In genomic region chr4:168945291-168945690, GRCh38 we compare ENCODE assay signal across 33 cellular contexts.
"Had no signal": no experiment of that assay in that cellular context is flagged by ENCODE, and none has a peak within 500 bp of the region (broad histone marks: within the 10 kb centered on the region; RNA-seq: fewer than 3 reads in every experiment).

No MANE protein-coding gene starts in this region.

- H3K27me3 ChIP-seq: brain microvascular endothelial cell, esophagus squamous epithelium, heart left ventricle had no signal

- H3K27me3 Mint-ChIP-seq: activated B cell treated with CpG ODN at 0.5 μM for 24 hours; activated CD8-positive, alpha-beta T cell treated with anti-CD3 and anti-CD28 coated beads for 36 hours; activated naive CD8-positive, alpha-beta T cell; activated T-helper 17 cell treated with anti-CD3 and anti-CD28 coated beads, Interleukin-2, amount 50 U/mL, for 72 hours; central memory CD8-positive, alpha-beta T cell; T-helper 17 cell had no signal

- FAIRE-seq: astrocyte, bronchial epithelial cell, colon, endometrium, endothelial cell of umbilical vein, frontal cortex had no signal

- H3K4me1 ChIP-seq: esophagus squamous epithelium, heart left ventricle had no signal

- H3K9me3 ChIP-seq: esophagus squamous epithelium had no signal

- H3K4me1 Mint-ChIP-seq: activated B cell treated with CpG ODN at 0.5 μM for 24 hours; activated T-helper 17 cell treated with anti-CD3 and anti-CD28 coated beads, Interleukin-2, amount 50 U/mL, for 72 hours; central memory CD8-positive, alpha-beta T cell had no signal

- ATAC-seq: activated CD4-positive, CD25-positive, alpha-beta regulatory T cell treated with anti-CD3 and anti-CD28 coated beads, Interleukin-2, amount 50 U/mL, for 24 hours; activated CD8-positive, alpha-beta T cell treated with anti-CD3 and anti-CD28 coated beads for 36 hours; activated T-cell treated with anti-CD3 and anti-CD28 coated beads, Interleukin-2, amount 50 U/mL, for 4 hours; activated T-helper 17 cell treated with anti-CD3 and anti-CD28 coated beads, Interleukin-2, amount 50 U/mL, for 72 hours; heart left ventricle; T-helper 17 cell had no signal

- H3K36me3 ChIP-seq: brain microvascular endothelial cell, esophagus squamous epithelium, heart left ventricle, WERI-Rb-1 had no signal

- H3K27ac Mint-ChIP-seq: activated B cell treated with CpG ODN at 0.5 μM for 24 hours; activated CD8-positive, alpha-beta T cell treated with anti-CD3 and anti-CD28 coated beads for 36 hours; activated naive CD8-positive, alpha-beta T cell; activated T-helper 17 cell treated with anti-CD3 and anti-CD28 coated beads, Interleukin-2, amount 50 U/mL, for 72 hours; T-helper 17 cell; T-helper 2 cell treated with Interferon-gamma antibody and Interleukin-4, amounts not matched to agents 5 μg/mL and 100 μg/mL, for 36 hours had no signal

- H3K4me3 ChIP-seq: esophagus squamous epithelium, heart left ventricle had no signal

- H3K9me3 Mint-ChIP-seq: central memory CD8-positive, alpha-beta T cell had no signal

- H3K27ac ChIP-seq: brain microvascular endothelial cell, epithelial cell of prostate, esophagus squamous epithelium, heart left ventricle, WERI-Rb-1 had no signal

- H3K4me3 Mint-ChIP-seq: activated B cell treated with CpG ODN at 0.5 μM for 24 hours; activated CD8-positive, alpha-beta T cell treated with anti-CD3 and anti-CD28 coated beads for 36 hours; activated naive CD8-positive, alpha-beta T cell; activated T-cell treated with anti-CD3 and anti-CD28 coated beads, Interleukin-2, amount 50 U/mL, for 4 hours; activated T-helper 17 cell treated with anti-CD3 and anti-CD28 coated beads, Interleukin-2, amount 50 U/mL, for 72 hours; central memory CD8-positive, alpha-beta T cell; T-helper 17 cell; T-helper 2 cell treated with Interferon-gamma antibody and Interleukin-4, amounts not matched to agents 5 μg/mL and 100 μg/mL, for 36 hours had no signal

- DNase-seq: activated B cell treated with CpG ODN at 0.5 μM for 24 hours; activated CD4-positive, alpha-beta T cell treated with anti-CD3 and anti-CD28 coated beads for 48 hours; activated CD4-positive, alpha-beta T cell treated with anti-CD3 and anti-CD28 coated beads, Interleukin-2, amount 50 U/mL, for 1 hour; activated CD4-positive, alpha-beta T cell treated with anti-CD3 and anti-CD28 coated beads, Interleukin-2, amount 50 U/mL, for 48 hours; activated CD8-positive, alpha-beta memory T cell treated with anti-CD3 and anti-CD28 coated beads for 24 hours; activated CD8-positive, alpha-beta T cell treated with anti-CD3 and anti-CD28 coated beads for 36 hours; activated effector memory CD4-positive, alpha-beta T cell treated with Interleukin-2 at 50 U/mL for 16 hours; activated gamma-delta T cell treated with Interleukin-2 at 50 U/mL for 16 hours; activated naive CD4-positive, alpha-beta T cell treated with anti-CD3 and anti-CD28 coated beads, Interleukin-2, amount 50 U/mL, for 16 hours; activated naive CD4-positive, alpha-beta T cell treated with Interleukin-2 at 50 U/mL for 16 hours; activated T-cell treated with anti-CD3 and anti-CD28 coated beads, Interleukin-2, amount 50 U/mL, for 4 hours; amniotic stem cell; anterior cingulate cortex; brain microvascular endothelial cell; effector CD8-positive, alpha-beta T cell; esophagus squamous epithelium; heart left ventricle; T-helper 1 cell; T-helper 17 cell; T1000; WERI-Rb-1 had no signal
